ENCODE assay signal across 9 cellular contexts in genomic region chr2:69693472-69694450, GRCh38. TPM values are rescaled to one million over a fixed set of nuclear protein-coding genes. Genes with fewer than 3 reads are reported as not detected.
DNase-seq lines count a peak whose midpoint lies in the region; ATAC-seq, FAIRE-seq and TF ChIP-seq lines count a peak whose summit lies in the region.
"Had no signal": no experiment of that assay in that cellular context is flagged by ENCODE, and none has a peak within 500 bp of the region (broad histone marks: within the 10 kb centered on the region; RNA-seq: fewer than 3 reads in every experiment).

No MANE protein-coding gene starts in this region.

- no peak for TF ChIP-seq CTCF in PC-3 (conservative IDR thresholded peaks at IDR 0.05; ENCODE audit: low read depth, low read length)
- no peak for TF ChIP-seq CTCF in K562 (IDR thresholded peaks at IDR 0.05 in 2 of 3, conservative IDR thresholded peaks at IDR 0.05 in 1 of 3; ENCODE audit: insufficient read depth in 2 of 3, low read depth in 1 of 3, low read length in 3 of 3)

- peaks cover 43% of the 10 kb centered on the region for H3K4me1 ChIP-seq in PC-3 (ENCODE audit: insufficient read depth, low read length)
- H3K4me1 ChIP-seq in K562 (replicated peaks in 1 of 2; ENCODE audit: control insufficient read depth in 2 of 2, insufficient read depth in 2 of 2, low read length in 2 of 2), result no peaks in the 10 kb centered on the region; a peak in 1 of 5 replicates

- in situ Hi-C loops in K562 (cut with MboI), result no loop called here

- H2AFZ ChIP-seq in PC-3 (ENCODE audit: low read length) (no peak overlapping the region; the same call in 1 of the 2 replicates), K562 (ENCODE audit: low read depth, low read length) (peak overlapping the region; percentile 61)

- intact Hi-C loops in PC-3 (cut with micrococcal nuclease) (loop anchor here (2.0 kb wide), 1 partner anchor 41 kb away; no protein-coding TSS in a partner anchor), K562 (cut with micrococcal nuclease) (no loop called here)

- H4K20me1 ChIP-seq in PC-3 (ENCODE audit: low read length) (no peaks in the 10 kb centered on the region), K562 (replicated peaks; ENCODE audit: control insufficient read depth, insufficient read depth, low read length) (no peaks in the 10 kb centered on the region)

- DNase-seq in CD1c-positive myeloid dendritic cell (ENCODE audit: extremely low spot score) (peak; percentile 38), PC-3 (peak; percentile 32), K562 (ENCODE audit: extremely low read depth in 1 of 4, low spot score in 3 of 4) (no peak), globus pallidus (ENCODE audit: low spot score) (no peak), AG20443 (ENCODE audit: low spot score) (no peak), H7 (no peak), NCI-H1930 (lab: John Stamatoyannopoulos, UW) (no peak)

- TF ChIP-seq EP300 in K562 (IDR thresholded peaks at IDR 0.05; ENCODE audit: low read length), result no peak

- POLR2A ChIA-PET in PC-3 (lab: Charles Lee; ENCODE audit: unreplicated experiment), result no interaction called here
- POLR2A ChIA-PET in K562 (lab: Yijun Ruan, JAX), result interaction anchor here (0.6 to 0.8 kb wide), 2 partner anchors 15 to 196 kb away, joined by 3 read pairs; no protein-coding TSS in a partner anchor

- 34% methylated on average over 6 of the region's 6 CpGs for WGBS in K562 (ENCODE audit: insufficient coverage, low coverage, missing lambda C conversion rate)

- H3F3A ChIP-seq in PC-3 (ENCODE audit: low read length, unreplicated experiment), result peaks cover 5% of the 10 kb centered on the region

- CTCF ChIA-PET in PC-3 (lab: Charles Lee), result no interaction called here
- CTCF ChIA-PET in K562 (lab: Yijun Ruan, JAX; ENCODE audit: low intra/inter-chr PET ratio), result no interaction called here

- no peaks in the 10 kb centered on the region for H3K9me2 ChIP-seq in PC-3 (replicated peaks; ENCODE audit: low read length)

- H3K27ac ChIP-seq in PC-3 (ENCODE audit: low read length), result peak overlapping the region; percentile 50
- H3K27ac ChIP-seq in K562 (ENCODE audit: extremely low read depth, low read depth, low read length), result no peak overlapping the region

- FAIRE-seq in K562 (lab: Jason Lieb, UNC), result no peak
- FAIRE-seq: endothelial cell of umbilical vein had no signal

- H3K4me2 ChIP-seq in PC-3 (ENCODE audit: low read length), result peak overlapping the region; percentile 62
- H3K4me2 ChIP-seq in K562 (ENCODE audit: insufficient read depth, low read length), result no peak overlapping the region

- no peaks in the 10 kb centered on the region for H3K9me1 ChIP-seq in K562 (ENCODE audit: control insufficient read depth, insufficient read depth, low read length)

- ATAC-seq in GM21447 (IDR thresholded peaks at IDR 0.05; ENCODE audit: unreplicated experiment), result peak; percentile 72
- ATAC-seq in PC-3, result no peak
- ATAC-seq in K562, result no peak

- H3K4me3 ChIP-seq in PC-3 (ENCODE audit: low read length) (no peak overlapping the region), K562 (no peak overlapping the region), H7 (ENCODE audit: insufficient read depth, low read depth, low read length) (no peak overlapping the region)

- TF ChIP-seq POLR2A in K562 (conservative IDR thresholded peaks at IDR 0.05), result no peak

- no peaks in the 10 kb centered on the region for H3K36me3 ChIP-seq in PC-3 (ENCODE audit: low read depth, low read length)
- H3K36me3 ChIP-seq in K562 (ENCODE audit: control insufficient read depth, insufficient read depth, low read length), result no peaks in the 10 kb centered on the region
- no peaks in the 10 kb centered on the region for H3K36me3 ChIP-seq in H7 (replicated peaks; ENCODE audit: control insufficient read depth, insufficient read depth, low read length)

- BruUV-seq in PC-3 (replicated peaks; lab: Mats Ljungman, UMichigan), result no TSS peak
- BruUV-seq in K562 (replicated peaks; lab: Mats Ljungman, UMichigan), result no TSS peak

- H3K9me3 ChIP-seq in PC-3 (ENCODE audit: low read length) (no peaks in the 10 kb centered on the region), K562 (replicated peaks; ENCODE audit: control insufficient read depth, insufficient read depth, low read depth, low read length) (no peaks in the 10 kb centered on the region)

- no peak overlapping the region; the same call in 1 of the 2 replicates for H3K9ac ChIP-seq in PC-3 (ENCODE audit: low read length)
- peak overlapping the region in 1 of 2 experiments; percentile 77; a peak in 1 of 4 replicates for H3K9ac ChIP-seq in K562 (ENCODE audit: insufficient read depth in 1 of 2, low read depth in 2 of 2, low read length in 2 of 2)

- no peaks in the 10 kb centered on the region for H3K79me2 ChIP-seq in PC-3 (ENCODE audit: low read length)
- no peaks in the 10 kb centered on the region for H3K79me2 ChIP-seq in K562 (ENCODE audit: control insufficient read depth, insufficient read depth, low read length)

- no peak for TF ChIP-seq RAD21 in K562 (CRISPR knock-in tag; conservative IDR thresholded peaks at IDR 0.05 in 1 of 2, IDR thresholded peaks at IDR 0.05 in 1 of 2)

- H3K27me3 ChIP-seq in PC-3 (ENCODE audit: low read length) (no peaks in the 10 kb centered on the region), K562 (ENCODE audit: control insufficient read depth in 2 of 2, insufficient read depth in 2 of 2, low read length in 2 of 2) (peaks cover 0 to 4% of the 10 kb centered on the region in 2 experiments; a peak in 2 of 5 replicates), H7 (ENCODE audit: control insufficient read depth, insufficient read depth, low read length) (no peaks in the 10 kb centered on the region)

TF ChIP-seq in K562, 482 proteins besides CTCF, POLR2A, EP300 and RAD21 (continues in another document):
- TF ChIP-seq ELF2 (CRISPR knock-in tag; IDR thresholded peaks at IDR 0.05), result no peak
- no peak for TF ChIP-seq TCF7L2 (IDR thresholded peaks at IDR 0.05; ENCODE audit: low read depth, low read length)
- TF ChIP-seq TAF9B (IDR thresholded peaks at IDR 0.05; ENCODE audit: partially characterized antibody), result no peak
- TF ChIP-seq ZNF764 (CRISPR knock-in tag; IDR thresholded peaks at IDR 0.05; ENCODE audit: low read depth), result no peak
- TF ChIP-seq SPI1 (IDR thresholded peaks at IDR 0.05; ENCODE audit: borderline replicate concordance, low read depth, low read length), result no peak
- no peak for TF ChIP-seq FOXA1 (IDR thresholded peaks at IDR 0.05; ENCODE audit: borderline replicate concordance)

RNA-seq across cellular contexts. Expression of gene ANXA4, which starts 48.2 kb away (rescaled TPM):
- total RNA-seq in PC-3 (2014; rRNA removed) (43.3 and 51.1 TPM in 2 replicates), K562 (2014; rRNA removed) (7.5 and 10.9 TPM in 2 replicates), K562 (2014; rRNA removed; fragmentation: Illumina TruSeq; extraction: Trizol) (3.0 and 3.7 TPM in 2 replicates), K562 (2015; rRNA removed; fragmentation: Illumina TruSeq; extraction: Trizol) (2.9 and 3.4 TPM in 2 replicates), K562 (2021) (11.8 and 12.7 TPM in 2 replicates)
- 15.5 and 15.8 TPM in 2 replicates for total RNA-seq in K562 (2011; cell fraction: chromatin; rRNA removed; ENCODE audit: low replicate concordance)
- total RNA-seq in K562 (2011; cell fraction: nucleolus; rRNA removed), result 8.4 and 9.0 TPM in 2 replicates
- total RNA-seq in K562 (2011; cell fraction: nucleoplasm; rRNA removed), result 12.1 and 16.6 TPM in 2 replicates
- polyA plus RNA-seq in K562 (2011; rRNA removed) (9.5 and 11.7 TPM in 2 replicates), K562 (2014; fragmentation: Illumina TruSeq; extraction: Trizol) (13.6 and 16.1 TPM in 2 replicates), K562 (2014; fragmentation: Nextera tagmentation; extraction: Ambion mirVana) (10 to 100 TPM; 11.6 to 13.2 TPM), K562 (2014; rRNA removed) (10.2 and 10.9 TPM in 2 replicates)
- polyA plus RNA-seq in K562 (2011; cell fraction: cytosol; rRNA removed), result 9.1 and 15.4 TPM in 2 replicates
- 7.3 and 16.5 TPM in 2 replicates for polyA plus RNA-seq in K562 (2011; cell fraction: nucleus; rRNA removed)
- polyA plus RNA-seq in K562 (2012), result 16.0 and 34.4 TPM in 2 replicates
- polyA minus RNA-seq in K562 (2011; rRNA and poly(A)+ RNA removed), result 7.3 and 14.4 TPM in 2 replicates
- polyA minus RNA-seq in K562 (2011; cell fraction: cytosol; rRNA and poly(A)+ RNA removed), result 5.4 and 8.7 TPM in 2 replicates
- polyA minus RNA-seq in K562 (2011; cell fraction: nucleus; rRNA and poly(A)+ RNA removed), result 5.4 and 10.0 TPM in 2 replicates
- 2.8 and 3.0 TPM in 2 replicates for total RNA-seq in H7 (2014; rRNA removed; shearing (Covaris generic))

RNA-seq across cellular contexts. Expression of gene AAK1, which starts 50.2 kb away (rescaled TPM):
- 46.8 and 47.9 TPM in 2 replicates for total RNA-seq in PC-3 (2014; rRNA removed)
- 34.4 and 78.8 TPM in 2 replicates for total RNA-seq in K562 (2011; cell fraction: chromatin; rRNA removed; ENCODE audit: low replicate concordance)
- 16.3 and 20.0 TPM in 2 replicates for total RNA-seq in K562 (2011; cell fraction: nucleolus; rRNA removed)
- total RNA-seq in K562 (2011; cell fraction: nucleoplasm; rRNA removed), result 38.6 and 69.9 TPM in 2 replicates
- 8.3 and 8.9 TPM in 2 replicates for total RNA-seq in K562 (2014; rRNA removed)
- total RNA-seq in K562 (2014; rRNA removed; fragmentation: Illumina TruSeq; extraction: Trizol), result 6.0 and 6.9 TPM in 2 replicates
- total RNA-seq in K562 (2015; rRNA removed; fragmentation: Illumina TruSeq; extraction: Trizol), result 5.5 and 6.8 TPM in 2 replicates
- total RNA-seq in K562 (2021), result 13.8 and 17.1 TPM in 2 replicates
- polyA plus RNA-seq in K562 (2011; rRNA removed), result 3.2 and 5.1 TPM in 2 replicates
- 2.8 and 3.3 TPM in 2 replicates for polyA plus RNA-seq in K562 (2011; cell fraction: cytosol; rRNA removed)
- 4.5 and 10.2 TPM in 2 replicates for polyA plus RNA-seq in K562 (2011; cell fraction: nucleus; rRNA removed)
- 8.1 and 15.8 TPM in 2 replicates for polyA plus RNA-seq in K562 (2012)
- polyA plus RNA-seq in K562 (2014; fragmentation: Illumina TruSeq; extraction: Trizol), result 6.2 and 7.2 TPM in 2 replicates
- 1 to 10 TPM in 1 of 2 experiments, under 1 TPM in 1; 0.89 to 2.4 TPM for polyA plus RNA-seq in K562 (2014; fragmentation: Nextera tagmentation; extraction: Ambion mirVana)
- polyA plus RNA-seq in K562 (2014; rRNA removed), result 5.3 and 7.1 TPM in 2 replicates
- 10.5 and 18.0 TPM in 2 replicates for polyA minus RNA-seq in K562 (2011; rRNA and poly(A)+ RNA removed)
- polyA minus RNA-seq in K562 (2011; cell fraction: cytosol; rRNA and poly(A)+ RNA removed), result 4.7 and 7.4 TPM in 2 replicates
- polyA minus RNA-seq in K562 (2011; cell fraction: nucleus; rRNA and poly(A)+ RNA removed), result 8.7 and 10.9 TPM in 2 replicates
- total RNA-seq in H7 (2014; rRNA removed; shearing (Covaris generic)), result 16.2 and 26.5 TPM in 2 replicates

Comparison
In these comparisons a context has a peak if more than half of its experiments do, and no peak if none do; other contexts are left out.
1. DNase-seq: peak in CD1c-positive myeloid dendritic cell (single experiment) and PC-3 (single experiment); none in K562 (0 of 4), globus pallidus (single experiment), AG20443 (single experiment), H7 (single experiment) and NCI-H1930 (0 of 2).